17 cellular contexts compared by ENCODE assay signal in genomic region chr17:28468781-28469180, GRCh38. TPM values are rescaled to one million over a fixed set of nuclear protein-coding genes. Genes with fewer than 3 reads are reported as not detected.
DNase-seq lines count a peak whose midpoint lies in the region; ATAC-seq, FAIRE-seq and TF ChIP-seq lines count a peak whose summit lies in the region.
"Had no signal": no experiment of that assay in that cellular context is flagged by ENCODE, and none has a peak within 500 bp of the region (broad histone marks: within the 10 kb centered on the region; RNA-seq: fewer than 3 reads in every experiment).

No MANE protein-coding gene starts in this region.

- RAD21 ChIA-PET in GM12878 (lab: Charles Lee; ENCODE audit: unreplicated experiment), result interaction anchor here (0.9 kb wide), 1 partner anchor 16 kb away, joined by 5 read pairs; no protein-coding TSS in a partner anchor

- H3K4me1 Mint-ChIP-seq in CD8-positive, alpha-beta T cell (ENCODE audit: low read depth), result no peaks in the 10 kb centered on the region

- H3K36me3 ChIP-seq in GM12878 (ENCODE audit: control insufficient read depth in 2 of 2, insufficient read depth in 2 of 2, low read length in 1 of 2), result no peaks in the 10 kb centered on the region
- no peaks in the 10 kb centered on the region for H3K36me3 ChIP-seq in CD8-positive, alpha-beta T cell (ENCODE audit: insufficient read depth, low read length)

- in situ Hi-C loops in GM12878 (cut with MboI), result no loop called here

- intact Hi-C loops in GM12878 (cut with micrococcal nuclease; ENCODE audit: unreplicated experiment), result no loop called here
- intact Hi-C loops in CD8-positive, alpha-beta T cell (cut with DNase I, micrococcal nuclease), result no loop called here
- intact Hi-C loops in cardiac septum (cut with DNase I), result no loop called here

- H4K20me1 ChIP-seq in GM12878 (ENCODE audit: control insufficient read depth, insufficient read depth), result 0 out of 2 replicates have a peak, but pooled peaks cover 3% of the 10 kb centered on the region

- H3K9ac ChIP-seq in GM12878 (ENCODE audit: control insufficient read depth, insufficient read depth, low read length), result peak overlapping the region; percentile 37; the same call in 1 of the 2 replicates

- no peak for DNase-seq in activated CD4-positive, CD25-positive, alpha-beta regulatory T cell (lab: John Stamatoyannopoulos, UW)
- DNase-seq in GM12878 (ENCODE audit: low read depth, low spot score) (peak; percentile 61), hippocampal formation (lab: John Stamatoyannopoulos, UW) (no peak), cardiac septum (ENCODE audit: low spot score) (no peak)
- DNase-seq in CD8-positive, alpha-beta T cell, result no peak
- DNase-seq: activated CD4-positive, alpha-beta T cell treated with anti-CD3 and anti-CD28 coated beads for 4 hours; DMS 273 treated with DMSO at 0.1 percent for 48 hours; NCI-H2171 treated with DMSO at 0.1 percent for 48 hours; psoas muscle; stimulated activated CD8-positive, alpha-beta memory T cell treated with anti-CD3 and anti-CD28 coated beads, Interleukin-4, amount 100 ng/mL, for 48 hours; T-cell; trophoblast cell had no signal

- peak; percentile 84 for FAIRE-seq in GM12878 (lab: Jason Lieb, UNC)
- FAIRE-seq: islet of Langerhans had no signal

- POLR2A ChIA-PET in GM12878 (lab: Charles Lee), result interaction anchor here (1.1 kb wide), 1 partner anchor 35 kb away, joined by 3 read pairs; no protein-coding TSS in a partner anchor
- POLR2A ChIA-PET in CD8-positive, alpha-beta T cell (lab: Charles Lee), result no interaction called here

- H3K27me3 ChIP-seq in GM12878 (replicated peaks in 1 of 2; ENCODE audit: control insufficient read depth in 2 of 2, insufficient read depth in 2 of 2, low read length in 1 of 2), result no peaks in the 10 kb centered on the region
- no peaks in the 10 kb centered on the region for H3K27me3 ChIP-seq in CD8-positive, alpha-beta T cell (ENCODE audit: insufficient read depth, low read length)

- H3K4me1 ChIP-seq in GM12878 (ENCODE audit: control insufficient read depth, insufficient read depth, low read length), result peaks cover 46% of the 10 kb centered on the region
- no peaks in the 10 kb centered on the region for H3K4me1 ChIP-seq in CD8-positive, alpha-beta T cell (ENCODE audit: insufficient read depth, low read length)
- H3K4me1 ChIP-seq: psoas muscle had no signal

- H3K9me3 Mint-ChIP-seq in CD8-positive, alpha-beta T cell, result no peaks in the 10 kb centered on the region
- H3K9me3 Mint-ChIP-seq: T-cell had no signal

- no peak overlapping the region for H3K4me3 Mint-ChIP-seq in CD8-positive, alpha-beta T cell
- H3K4me3 Mint-ChIP-seq: T-cell had no signal

- CTCF ChIA-PET in GM12878 (lab: Yijun Ruan, JAX), result interaction anchor here (1.1 kb wide), 1 partner anchor 52 kb away, joined by 4 read pairs; no protein-coding TSS in a partner anchor
- CTCF ChIA-PET in CD8-positive, alpha-beta T cell (lab: Charles Lee), result no interaction called here

- TF ChIP-seq POLR2A in GM12878 (IDR thresholded peaks at IDR 0.05; ENCODE audit: low read depth, low read length), result no peak

- no peak for TF ChIP-seq CTCF in GM12878 (IDR thresholded peaks at IDR 0.05 in 2 of 3, conservative IDR thresholded peaks at IDR 0.05 in 1 of 3; ENCODE audit: control insufficient read depth in 2 of 3, extremely low read depth in 1 of 3, insufficient read depth in 1 of 3, low read depth in 3 of 3, low read length in 3 of 3)
- no peak for TF ChIP-seq CTCF in CD8-positive, alpha-beta T cell (IDR thresholded peaks at IDR 0.05)

- H2AFZ ChIP-seq in GM12878 (ENCODE audit: control insufficient read depth, low read depth, low read length), result no peak overlapping the region

- H3K27ac Mint-ChIP-seq in CD8-positive, alpha-beta T cell, result no peak overlapping the region
- H3K27ac Mint-ChIP-seq: T-cell had no signal

- no TSS peak for BruUV-seq in GM12878 (replicated peaks; lab: Mats Ljungman, UMichigan)

- peaks cover 10% of the 10 kb centered on the region for H3K27me3 Mint-ChIP-seq in CD8-positive, alpha-beta T cell (ENCODE audit: low read depth)

- peak overlapping the region; percentile 58 for H3K27ac ChIP-seq in GM12878 (ENCODE audit: control insufficient read depth, insufficient read depth)
- H3K27ac ChIP-seq in CD8-positive, alpha-beta T cell (ENCODE audit: low read depth, low read length), result no peak overlapping the region
- H3K27ac ChIP-seq: psoas muscle had no signal

- H3K9me3 ChIP-seq in GM12878 (replicated peaks; ENCODE audit: control insufficient read depth, insufficient read depth, low read length), result no peaks in the 10 kb centered on the region
- H3K9me3 ChIP-seq in CD8-positive, alpha-beta T cell (ENCODE audit: low read length), result no peaks in the 10 kb centered on the region
- H3K9me3 ChIP-seq: psoas muscle had no signal

- H3K4me3 ChIP-seq in GM12878, result no peak overlapping the region
- no peak overlapping the region for H3K4me3 ChIP-seq in CD8-positive, alpha-beta T cell (ENCODE audit: low read depth, low read length)
- H3K4me3 ChIP-seq: psoas muscle had no signal

- H3K4me2 ChIP-seq in GM12878 (ENCODE audit: control insufficient read depth, insufficient read depth), result peak overlapping the region; percentile 75

- no peaks in the 10 kb centered on the region for H3K79me2 ChIP-seq in GM12878 (ENCODE audit: control insufficient read depth, insufficient read depth, low read length)

- peak; percentile 71 to 88 for ATAC-seq in activated CD4-positive, CD25-positive, alpha-beta regulatory T cell treated with anti-CD3 and anti-CD28 coated beads, Interleukin-2, amount 50 U/mL, for 24 hours
- ATAC-seq in GM19025 (IDR thresholded peaks at IDR 0.05; ENCODE audit: low read depth, unreplicated experiment) (peak; percentile 57), HG03064 (IDR thresholded peaks at IDR 0.05; ENCODE audit: low read depth, unreplicated experiment) (peak; percentile 78), GM12878 (peak; percentile 97)
- no peak for ATAC-seq in CD8-positive, alpha-beta T cell
- ATAC-seq: Panc1, psoas muscle, T-cell had no signal

- TF ChIP-seq EP300 in GM12878 (IDR thresholded peaks at IDR 0.05; ENCODE audit: borderline replicate concordance in 1 of 2, control insufficient read depth in 1 of 2, low read depth in 2 of 2, low read length in 2 of 2), result no peak

- SMC1A ChIA-PET in GM12878 (lab: Charles Lee; ENCODE audit: uncharacterized antibody, unreplicated experiment), result interaction anchor here (0.7 to 1.5 kb wide), 6 partner anchors 16 to 82 kb away, joined by 3 to 7 read pairs (median 4); no protein-coding TSS in a partner anchor

- no peaks in the 10 kb centered on the region for H3K36me3 Mint-ChIP-seq in CD8-positive, alpha-beta T cell
- H3K36me3 Mint-ChIP-seq: T-cell had no signal

- TF ChIP-seq RAD21 in GM12878 (IDR thresholded peaks at IDR 0.05; ENCODE audit: insufficient read depth, low read depth, low read length), result no peak

TF ChIP-seq in GM12878, 131 proteins besides CTCF, POLR2A, EP300 and RAD21 (continues in another document):
- TF ChIP-seq ZNF24 (IDR thresholded peaks at IDR 0.05) (no peak), PAX5 (IDR thresholded peaks at IDR 0.05; ENCODE audit: borderline replicate concordance, low read depth, low read length) (no peak), TCF12 (IDR thresholded peaks at IDR 0.05; ENCODE audit: low read depth, low read length) (no peak), ETV6 (conservative IDR thresholded peaks at IDR 0.05 in 1 of 2, IDR thresholded peaks at IDR 0.05 in 1 of 2; ENCODE audit: borderline replicate concordance in 1 of 2, low read depth in 1 of 2) (peak in 1 of 2 experiments; percentile 59; a peak in 1 of 4 replicates)

RNA-seq across cellular contexts. Expression of gene SLC13A2, which starts 4.7 kb away (rescaled TPM):
- total RNA-seq in GM12878 (2013; cell fraction: nucleolus; rRNA removed), result not detected in 2 replicates
- 0.06 TPM in 1 of 2 replicates, not detected in the other for total RNA-seq in GM12878 (2014; rRNA removed)
- total RNA-seq in GM12878 (2014; rRNA removed; fragmentation: Illumina TruSeq; extraction: Trizol), result not detected in 2 replicates
- total RNA-seq in GM12878 (2021), result 0.13 TPM in 2 replicates
- polyA plus RNA-seq in GM12878 (2011; ENCODE audit: low read depth), result not detected
- not detected in 2 replicates for polyA plus RNA-seq in GM12878 (2011; rRNA removed)
- polyA plus RNA-seq in GM12878 (2011; cell fraction: cytosol; rRNA removed), result not detected in 2 replicates
- polyA plus RNA-seq in GM12878 (2011; cell fraction: nucleus; rRNA removed), result not detected in 2 replicates
- 0.04 and 0.07 TPM in 2 replicates for polyA plus RNA-seq in GM12878 (2012)
- 0.03 TPM in 1 of 2 replicates, not detected in the other for polyA plus RNA-seq in GM12878 (2014; fragmentation: Illumina TruSeq; extraction: Trizol)
- polyA plus RNA-seq in GM12878 (2014; fragmentation: Nextera tagmentation; extraction: Ambion mirVana), result not detected
- 0.05 and 0.13 TPM in 2 replicates for polyA plus RNA-seq in GM12878 (2014; rRNA removed)
- polyA plus RNA-seq in GM12878 (2016; fragmentation: Nextera tagmentation; extraction: Ambion mirVana), result not detected
- not detected in 2 replicates for polyA minus RNA-seq in GM12878 (2011; rRNA and poly(A)+ RNA removed)
- not detected in 2 replicates for polyA minus RNA-seq in GM12878 (2011; cell fraction: cytosol; rRNA and poly(A)+ RNA removed)
- not detected in 2 replicates for polyA minus RNA-seq in GM12878 (2011; cell fraction: nucleus; rRNA and poly(A)+ RNA removed)
- total RNA-seq in CD8-positive, alpha-beta T cell, result not detected
- not detected for total RNA-seq in cardiac septum
- total RNA-seq: psoas muscle, T-cell had no signal

RNA-seq across cellular contexts. Expression of gene FOXN1, which starts 37.4 kb away (rescaled TPM):
- total RNA-seq in GM12878 (2013; cell fraction: nucleolus; rRNA removed), result not detected in 2 replicates
- total RNA-seq in GM12878 (2014; rRNA removed) (not detected in 2 replicates), GM12878 (2014; rRNA removed; fragmentation: Illumina TruSeq; extraction: Trizol) (not detected in 2 replicates), GM12878 (2021) (not detected in 2 replicates), cardiac septum (not detected)
- polyA plus RNA-seq in GM12878 (2011; ENCODE audit: low read depth), result not detected
- polyA plus RNA-seq in GM12878 (2011; rRNA removed) (not detected in 2 replicates), GM12878 (2014; fragmentation: Illumina TruSeq; extraction: Trizol) (not detected in 2 replicates), GM12878 (2014; fragmentation: Nextera tagmentation; extraction: Ambion mirVana) (not detected), GM12878 (2014; rRNA removed) (not detected in 2 replicates), GM12878 (2016; fragmentation: Nextera tagmentation; extraction: Ambion mirVana) (not detected)
- polyA plus RNA-seq in GM12878 (2011; cell fraction: cytosol; rRNA removed), result not detected in 2 replicates
- not detected in 2 replicates for polyA plus RNA-seq in GM12878 (2011; cell fraction: nucleus; rRNA removed)
- polyA plus RNA-seq in GM12878 (2012), result 0.03 TPM in 1 of 2 replicates, not detected in the other
- polyA minus RNA-seq in GM12878 (2011; rRNA and poly(A)+ RNA removed), result not detected in 2 replicates
- polyA minus RNA-seq in GM12878 (2011; cell fraction: cytosol; rRNA and poly(A)+ RNA removed), result not detected in 2 replicates
- polyA minus RNA-seq in GM12878 (2011; cell fraction: nucleus; rRNA and poly(A)+ RNA removed), result not detected in 2 replicates
- total RNA-seq in CD8-positive, alpha-beta T cell, result not detected
- total RNA-seq: psoas muscle, T-cell had no signal
- polyA plus RNA-seq: psoas muscle had no signal
